Comparison of ENCODE assay signal across 3 cellular contexts in genomic region chr19:422917-423226, GRCh38. TPM values are rescaled to one million over a fixed set of nuclear protein-coding genes. Genes with fewer than 3 reads are reported as not detected.
"Had no signal": no experiment of that assay in that cellular context is flagged by ENCODE, and none has a peak within 500 bp of the region (broad histone marks: within the 10 kb centered on the region; RNA-seq: fewer than 3 reads in every experiment).

No MANE protein-coding gene starts in this region.

RNA-seq across cellular contexts. Expression of gene C2CD4C, which starts 13.9 kb away (rescaled TPM):
- total RNA-seq: K562 had no signal

RNA-seq across cellular contexts. Expression of gene SHC2, which starts 38.0 kb away (rescaled TPM):
- total RNA-seq: HT-29, IMR-90 had no signal
